ENCODE assay signal across 31 cellular contexts in the genomic region with DNA sequence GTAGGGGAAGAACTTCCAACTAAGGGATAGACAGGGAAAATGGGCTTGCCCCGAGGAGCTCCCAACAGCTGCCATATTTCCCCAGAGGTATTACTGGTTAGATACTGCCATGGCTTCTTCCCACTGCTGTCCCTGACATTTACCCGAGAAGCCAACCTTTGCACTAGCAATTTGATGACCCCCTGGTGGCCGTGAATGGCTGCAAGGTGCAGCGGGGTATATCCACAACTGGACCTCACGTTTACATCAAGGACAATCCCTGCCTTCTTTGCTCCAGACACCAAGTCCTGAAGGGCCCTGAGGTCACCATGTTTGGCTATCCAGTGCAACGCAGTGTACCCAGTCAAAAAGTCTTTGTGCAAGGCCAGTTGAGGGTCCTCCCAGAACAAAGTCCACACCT. TPM values are rescaled to one million over a fixed set of nuclear protein-coding genes. Genes with fewer than 3 reads are reported as not detected.
DNase-seq lines count a peak whose midpoint lies in the region; ATAC-seq and TF ChIP-seq lines count a peak whose summit lies in the region.
"Had no signal": no experiment of that assay in that cellular context is flagged by ENCODE, and none has a peak within 500 bp of the region (broad histone marks: within the 10 kb centered on the region; RNA-seq: fewer than 3 reads in every experiment).

No MANE protein-coding gene starts in this region.

- no peaks in the 10 kb centered on the region for H4K20me1 ChIP-seq in Loucy (ENCODE audit: insufficient read depth, low read length, poor library complexity, severe bottlenecking)
- H4K20me1 ChIP-seq in osteoblast (ENCODE audit: insufficient read depth, low read length): no peaks in the 10 kb centered on the region

- H2AFZ ChIP-seq in Loucy (ENCODE audit: low read length) (no peak overlapping the region), osteoblast (ENCODE audit: low read length) (no peak overlapping the region)
- H2AFZ ChIP-seq: parathyroid adenoma had no signal

- DNase-seq in GM12864 (ENCODE audit: low read depth): no peak
- no peak for DNase-seq in epithelial cell of proximal tubule (ENCODE audit: low read depth)
- DNase-seq in osteoblast (ENCODE audit: insufficient read length, low spot score, missing footprints): no peak
- DNase-seq in activated T-cell treated with anti-CD3 and anti-CD28 coated beads, Interleukin-2, amount 50 U/mL, for 1 hour: no peak
- DNase-seq in H4 (ENCODE audit: low spot score): no peak
- DNase-seq: activated CD4-positive, alpha-beta T cell treated with anti-CD3 and anti-CD28 coated beads for 4 hours; activated CD8-positive, alpha-beta T cell treated with anti-CD3 and anti-CD28 coated beads, Interleukin-2, amount 10 ng/mL, durations not matched to agents 7 days and 5 days; DMS153; Karpas-422; MV-4-11; NCI-H1436; NCI-H226; right cardiac atrium; SHP77 treated with DMSO at 0.1 percent for 48 hours; spleen; stimulated activated CD4-positive, alpha-beta T cell treated with anti-CD3 and anti-CD28 coated beads, Interleukin-2, amount 100 ng/mL, for 24 hours; stimulated activated naive CD8-positive, alpha-beta T cell treated with anti-CD3 and anti-CD28 coated beads, Interleukin-15, amount 100 ng/mL, for 72 hours; SW 1271; T-helper 9 cell; uterus had no signal

- no peaks in the 10 kb centered on the region for H3K9me2 ChIP-seq in Loucy (replicated peaks; ENCODE audit: low read depth, low read length)

- no peak overlapping the region for H3K27ac ChIP-seq in osteoblast (ENCODE audit: low read depth, low read length)
- H3K27ac ChIP-seq: gastroesophageal sphincter, HL-60, parathyroid adenoma, spleen, thoracic aorta, uterus had no signal

- ATAC-seq in GM21515 (IDR thresholded peaks at IDR 0.05; ENCODE audit: unreplicated experiment): no peak
- ATAC-seq: activated CD8-positive, alpha-beta T cell treated with anti-CD3 and anti-CD28 coated beads, Interleukin-2, amount 10 ng/mL, durations not matched to agents 7 days and 5 days; activated naive CD4-positive, alpha-beta T cell treated with anti-CD3 and anti-CD28 coated beads, Interleukin-2, amount 50 U/mL, for 72 hours; gastroesophageal sphincter; natural killer cell treated with Interleukin-12 subunit alpha and Interleukin-12 subunit beta and Interleukin-15 and Interleukin-18, amount 100 ng/mL, for 72 hours; right cardiac atrium; stimulated activated naive CD8-positive, alpha-beta T cell treated with anti-CD3 and anti-CD28 coated beads, Interleukin-15, amount 100 ng/mL, for 72 hours had no signal

- no peaks in the 10 kb centered on the region for H3K4me1 ChIP-seq in Loucy (ENCODE audit: insufficient read depth, low read length, poor library complexity, severe bottlenecking)
- peaks cover 4% of the 10 kb centered on the region for H3K4me1 ChIP-seq in osteoblast (ENCODE audit: insufficient read depth, low read length)
- H3K4me1 ChIP-seq: parathyroid adenoma had no signal

- H3K27me3 ChIP-seq in Loucy (ENCODE audit: insufficient read depth, low read length, poor library complexity, severe bottlenecking): peaks cover 4% of the 10 kb centered on the region
- H3K27me3 ChIP-seq in osteoblast (ENCODE audit: insufficient read depth, low read length): peaks cover 82% of the 10 kb centered on the region

- H3K9ac ChIP-seq in Loucy (ENCODE audit: low read depth, low read length, poor library complexity, severe bottlenecking): no peak overlapping the region
- H3K9ac ChIP-seq: parathyroid adenoma had no signal

- H3K36me3 ChIP-seq in Loucy (ENCODE audit: insufficient read depth, low read length) (no peaks in the 10 kb centered on the region), osteoblast (ENCODE audit: insufficient read depth, low read length) (no peaks in the 10 kb centered on the region)
- H3K36me3 ChIP-seq: gastroesophageal sphincter, spleen, thoracic aorta, uterus had no signal

- no peak overlapping the region for H3K4me3 ChIP-seq in GM12864 (ENCODE audit: low read depth, low read length)
- H3K4me3 ChIP-seq in Loucy (ENCODE audit: low read length, poor library complexity, severe bottlenecking): no peak overlapping the region
- no peak overlapping the region for H3K4me3 ChIP-seq in epithelial cell of proximal tubule (ENCODE audit: low read depth, low read length)
- H3K4me3 ChIP-seq in osteoblast (ENCODE audit: insufficient read depth, low read length): no peak overlapping the region
- H3K4me3 ChIP-seq: gastroesophageal sphincter, lung, spleen, thoracic aorta, uterus had no signal

- H3K79me2 ChIP-seq in Loucy (ENCODE audit: insufficient read depth, low read length): no peaks in the 10 kb centered on the region
- no peaks in the 10 kb centered on the region for H3K79me2 ChIP-seq in osteoblast (ENCODE audit: insufficient read depth, low read length)
- H3K79me2 ChIP-seq: parathyroid adenoma had no signal

- TF ChIP-seq CTCF in GM12864 (IDR thresholded peaks at IDR 0.05; ENCODE audit: low read depth, low read length, missing control alignments) (peak; percentile 32), Loucy (conservative IDR thresholded peaks at IDR 0.05; ENCODE audit: low read length) (0 out of 2 replicates have a peak, but pooled peaks have one; percentile 14), epithelial cell of proximal tubule (conservative IDR thresholded peaks at IDR 0.05; ENCODE audit: low read depth, low read length) (peak; percentile 19), osteoblast (IDR thresholded peaks at IDR 0.05; ENCODE audit: extremely low read depth, low read depth, low read length) (peak; percentile 5)

- H3F3A ChIP-seq in Loucy (ENCODE audit: low read depth): no peaks in the 10 kb centered on the region

- H3K4me2 ChIP-seq in Loucy (ENCODE audit: low read depth, low read length, poor library complexity, severe bottlenecking): no peak overlapping the region
- no peak overlapping the region for H3K4me2 ChIP-seq in osteoblast (ENCODE audit: insufficient read depth, low read length)

- no peaks in the 10 kb centered on the region for H3K9me3 ChIP-seq in Loucy (ENCODE audit: insufficient read depth, low read depth, low read length)
- no peaks in the 10 kb centered on the region for H3K9me3 ChIP-seq in osteoblast (ENCODE audit: low read depth, low read length)
- H3K9me3 ChIP-seq: gastroesophageal sphincter, spleen, thoracic aorta, uterus had no signal

RNA-seq across cellular contexts. Expression of gene SOWAHB, which starts 2.3 kb away (rescaled TPM):
- total RNA-seq in epithelial cell of proximal tubule: 9.4 and 10.1 TPM in 2 replicates
- under 0.01 TPM in 2 replicates for total RNA-seq in osteoblast
- total RNA-seq in H4 (2014; rRNA removed; shearing (Covaris generic)): 0.04 TPM in 1 of 2 replicates, not detected in the other
- total RNA-seq: activated CD8-positive, alpha-beta T cell treated with anti-CD3 and anti-CD28 coated beads, Interleukin-2, amount 10 ng/mL, durations not matched to agents 7 days and 5 days; activated naive CD4-positive, alpha-beta T cell treated with anti-CD3 and anti-CD28 coated beads, Interleukin-2, amount 50 U/mL, for 72 hours; activated T-helper 2 cell treated with anti-CD3 and anti-CD28 coated beads, Interferon-gamma antibody, Interleukin-2, Interleukin-4, amounts not matched to agents 10 μg/mL and 5 μg/mL and 100 μg/mL, durations not matched to agents 14 hours and 24 hours and 36 hours; mononuclear cell; natural killer cell treated with Interleukin-12 subunit alpha and Interleukin-12 subunit beta and Interleukin-15 and Interleukin-18, amount 100 ng/mL, for 72 hours; right cardiac atrium had no signal

RNA-seq across cellular contexts. Expression of gene SEPTIN11, which starts 53.9 kb away (rescaled TPM):
- total RNA-seq in epithelial cell of proximal tubule (86.7 and 109 TPM in 2 replicates), osteoblast (456 and 473 TPM in 2 replicates)
- 43.8 and 76.4 TPM in 2 replicates for total RNA-seq in H4 (2014; rRNA removed; shearing (Covaris generic))

Comparison
In these comparisons a context has a peak if more than half of its experiments do, and no peak if none do; other contexts are left out.
1. RNA of gene SOWAHB, which starts 2.3 kb away (total RNA-seq): 9.4 to 10.1 TPM in epithelial cell of proximal tubule; 0.04 TPM in H4 and under 0.01 TPM in osteoblast; every median in the first group is over 10 times any median in the second.
2. Peak in every context shown above with its lines, with median percentiles within 50 percentile points of each other: CTCF ChIP-seq.